In genomic region chr21:34112316-34113033, GRCh38 we compare ENCODE assay signal across 1 cellular context.
TF ChIP-seq lines count a peak whose summit lies in the region.

No MANE protein-coding gene starts in this region.

TF ChIP-seq in GM23338, 12 proteins besides CTCF, POLR2A, EP300 and RAD21 (continued from another document):
- TF ChIP-seq ZNF462 (CRISPR knock-in tag; IDR thresholded peaks at IDR 0.05) (no peak), EZH2phosphoT487 (IDR thresholded peaks at IDR 0.05; ENCODE audit: unreplicated experiment) (no peak), POLR2AphosphoS5 (IDR thresholded peaks at IDR 0.05; ENCODE audit: low read depth) (no peak), REST (IDR thresholded peaks at IDR 0.05; ENCODE audit: unreplicated experiment) (no peak)
TF ChIP-seq in GM23338: peak in this region for 0.
